10 cellular contexts compared by ENCODE assay signal in the genomic region with DNA sequence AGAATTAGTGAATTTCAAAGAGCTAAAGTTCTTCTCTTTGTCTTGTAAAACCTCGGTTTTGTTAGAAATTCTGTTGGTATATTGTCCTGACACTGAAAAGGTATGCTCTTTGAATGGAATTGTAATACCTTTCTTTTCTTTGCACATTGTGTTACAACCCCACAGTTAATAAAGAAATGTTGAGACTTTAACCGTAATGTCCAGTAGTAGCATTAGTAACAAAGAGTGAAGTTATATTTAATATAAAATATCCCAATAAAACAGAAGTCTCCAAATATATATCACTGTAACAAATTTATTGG.
DNase-seq lines count a peak whose midpoint lies in the region; ATAC-seq and TF ChIP-seq lines count a peak whose summit lies in the region.
"Had no signal": no experiment of that assay in that cellular context is flagged by ENCODE, and none has a peak within 500 bp of the region (broad histone marks: within the 10 kb centered on the region; RNA-seq: fewer than 3 reads in every experiment).

No MANE protein-coding gene starts in this region.

- H4K20me1 ChIP-seq in PC-3 (ENCODE audit: low read length), result no peaks in the 10 kb centered on the region
- H4K20me1 ChIP-seq: BLaER1 treated with 17β-estradiol and CSF1 and Interleukin-3, amounts not matched to agents 10 nM and 100 nM had no signal

- H3K9me2 ChIP-seq in PC-3 (replicated peaks; ENCODE audit: low read length), result no peaks in the 10 kb centered on the region

- no peak for DNase-seq in PC-3
- DNase-seq in coronary artery (ENCODE audit: low spot score), result no peak
- DNase-seq in foreskin fibroblast, result no peak
- no peak for DNase-seq in NCI-H2196 (lab: John Stamatoyannopoulos, UW; ENCODE audit: unreplicated experiment)

- H3K4me3 ChIP-seq in PC-3 (ENCODE audit: low read length) (no peak overlapping the region), coronary artery (no peak overlapping the region), subcutaneous abdominal adipose tissue (ENCODE audit: low read depth in 1 of 5, low read length in 5 of 5) (no peak overlapping the region), foreskin fibroblast (ENCODE audit: low read depth in 1 of 2, low read length in 2 of 2) (no peak overlapping the region)
- H3K4me3 ChIP-seq: BLaER1 treated with 17β-estradiol and CSF1 and Interleukin-3, amounts not matched to agents 10 nM and 100 nM had no signal

- no peaks in the 10 kb centered on the region for H3K36me3 ChIP-seq in PC-3 (ENCODE audit: low read depth, low read length)
- H3K36me3 ChIP-seq in subcutaneous abdominal adipose tissue (ENCODE audit: control insufficient read depth in 5 of 5, insufficient read depth in 5 of 5, low read length in 5 of 5), result no peaks in the 10 kb centered on the region

- intact Hi-C loops in PC-3 (cut with micrococcal nuclease), result loop anchor here (1.0 to 5.0 kb wide), 5 partner anchors 70 to 783 kb away; a partner anchor contains a TSS

- H3K27me3 ChIP-seq in PC-3 (ENCODE audit: low read length) (no peaks in the 10 kb centered on the region), subcutaneous abdominal adipose tissue (ENCODE audit: control insufficient read depth in 5 of 5, insufficient read depth in 4 of 5, low read length in 5 of 5) (no peaks in the 10 kb centered on the region)
- H3K27me3 ChIP-seq: BLaER1 treated with 17β-estradiol and CSF1 and Interleukin-3, amounts not matched to agents 10 nM and 100 nM had no signal

- 0 out of 2 replicates have a peak, but pooled peaks have one; percentile 7 for TF ChIP-seq CTCF in PC-3 (conservative IDR thresholded peaks at IDR 0.05; ENCODE audit: low read depth, low read length)
- peak; percentile 25 for TF ChIP-seq CTCF in coronary artery (IDR thresholded peaks at IDR 0.05)
- no peak for TF ChIP-seq CTCF in foreskin fibroblast (IDR thresholded peaks at IDR 0.05; ENCODE audit: low read depth, low read length)

- CTCF ChIA-PET in PC-3 (lab: Charles Lee), result interaction anchor here (2.2 kb wide), 1 partner anchor 318 kb away, joined by 15 read pairs; no protein-coding TSS in a partner anchor

- BruUV-seq in PC-3 (replicated peaks; lab: Mats Ljungman, UMichigan), result no TSS peak

- POLR2A ChIA-PET in PC-3 (lab: Charles Lee; ENCODE audit: unreplicated experiment), result interaction anchor here (0.7 kb wide), 1 partner anchor 157 kb away, joined by 4 read pairs; no protein-coding TSS in a partner anchor

- no peaks in the 10 kb centered on the region for H3K79me2 ChIP-seq in PC-3 (ENCODE audit: low read length)

- ATAC-seq in GM18870 (IDR thresholded peaks at IDR 0.05; ENCODE audit: unreplicated experiment) (peak; percentile 11), PC-3 (no peak), GM18909 (IDR thresholded peaks at IDR 0.05; ENCODE audit: poor library complexity, unreplicated experiment) (no peak), GM19324 (IDR thresholded peaks at IDR 0.05; ENCODE audit: low FRiP score, unreplicated experiment) (no peak)

- H3K27ac ChIP-seq in PC-3 (ENCODE audit: low read length) (no peak overlapping the region), coronary artery (no peak overlapping the region), subcutaneous abdominal adipose tissue (ENCODE audit: low read depth, low read length) (peak overlapping the region; percentile 68)
- H3K27ac ChIP-seq: BLaER1 treated with 17β-estradiol and CSF1 and Interleukin-3, amounts not matched to agents 10 nM and 100 nM had no signal

- no peak overlapping the region for H2AFZ ChIP-seq in PC-3 (ENCODE audit: low read length)

- peaks cover 14% of the 10 kb centered on the region for H3K4me1 ChIP-seq in PC-3 (ENCODE audit: insufficient read depth, low read length)
- peaks cover 0 to 7% (median 0%) of the 10 kb centered on the region in 5 donors for H3K4me1 ChIP-seq in subcutaneous abdominal adipose tissue (ENCODE audit: control insufficient read depth in 5 of 5, insufficient read depth in 5 of 5, low read length in 5 of 5)

- H3K4me2 ChIP-seq in PC-3 (ENCODE audit: low read length), result no peak overlapping the region
- H3K4me2 ChIP-seq: BLaER1 treated with 17β-estradiol and CSF1 and Interleukin-3, amounts not matched to agents 10 nM and 100 nM had no signal

- H3F3A ChIP-seq in PC-3 (ENCODE audit: low read length, unreplicated experiment), result no peaks in the 10 kb centered on the region

- H3K9me3 ChIP-seq in PC-3 (ENCODE audit: low read length) (no peaks in the 10 kb centered on the region), subcutaneous abdominal adipose tissue (ENCODE audit: control insufficient read depth in 5 of 5, low read length in 5 of 5) (no peaks in the 10 kb centered on the region)
- H3K9me3 ChIP-seq: Caco-2 had no signal

- H3K9ac ChIP-seq in PC-3 (ENCODE audit: low read length) (no peak overlapping the region), subcutaneous abdominal adipose tissue (ENCODE audit: low read length in 5 of 5) (no peak overlapping the region)
- H3K9ac ChIP-seq: BLaER1 treated with 17β-estradiol and CSF1 and Interleukin-3, amounts not matched to agents 10 nM and 100 nM had no signal
